In the genomic region with DNA sequence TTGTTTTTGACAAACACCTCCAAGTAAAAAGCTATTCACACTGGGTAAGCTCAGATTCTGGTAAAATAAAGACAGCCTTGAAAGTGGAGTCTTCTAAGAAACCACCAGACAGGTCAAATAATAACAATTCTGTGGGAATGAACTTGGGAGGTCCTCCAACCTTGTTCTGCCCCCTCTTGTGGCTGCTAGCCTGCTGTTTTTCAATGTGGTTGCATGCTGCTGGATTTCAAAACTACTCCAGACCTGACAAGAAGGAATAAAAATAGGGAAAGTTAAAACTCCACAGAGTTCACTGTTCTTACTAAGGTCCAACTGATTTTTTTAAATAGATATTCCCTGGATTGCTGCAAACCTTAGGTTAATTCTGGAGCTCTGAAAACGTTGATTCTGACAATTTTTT, we compare ENCODE assay signal across 13 cellular contexts. TPM values are rescaled to one million over a fixed set of nuclear protein-coding genes. Genes with fewer than 3 reads are reported as not detected.
DNase-seq lines count a peak whose midpoint lies in the region; ATAC-seq and TF ChIP-seq lines count a peak whose summit lies in the region.
"Had no signal": no experiment of that assay in that cellular context is flagged by ENCODE, and none has a peak within 500 bp of the region (broad histone marks: within the 10 kb centered on the region; RNA-seq: fewer than 3 reads in every experiment).

No MANE protein-coding gene starts in this region.

- H3K27me3 Mint-ChIP-seq in dendritic cell treated with granulocyte-macrophage colony-stimulating factor and Interleukin-4, amounts not matched to agents 40 ng/mL and 50 ng/mL, for 4 days = no peaks in the 10 kb centered on the region
- peaks cover 4% of the 10 kb centered on the region for H3K27me3 Mint-ChIP-seq in nephron progenitor cell (ENCODE audit: low read depth, poor library complexity)
- peaks cover 19% of the 10 kb centered on the region for H3K27me3 Mint-ChIP-seq in activated T-cell treated with anti-CD3 and anti-CD28 coated beads, Interleukin-2, amount 50 U/mL, for 72 hours (ENCODE audit: low read depth)

- H3K4me3 ChIP-seq in Loucy (ENCODE audit: low read length, poor library complexity, severe bottlenecking) = no peak overlapping the region
- H3K4me3 ChIP-seq in right lobe of liver = no peak overlapping the region

- H3K9me3 ChIP-seq in Loucy (ENCODE audit: insufficient read depth, low read depth, low read length) (peaks cover 5% of the 10 kb centered on the region; the same call in 1 of the 2 replicates), right lobe of liver (no peaks in the 10 kb centered on the region)

- intact Hi-C loops in dendritic cell treated with granulocyte-macrophage colony-stimulating factor and Interleukin-4, amounts not matched to agents 40 ng/mL and 50 ng/mL, for 4 days (cut with micrococcal nuclease) = no loop called here
- intact Hi-C loops in right lobe of liver (cut with DNase I) = no loop called here

- H3K79me2 ChIP-seq in Loucy (ENCODE audit: insufficient read depth, low read length) = no peaks in the 10 kb centered on the region

- no peak overlapping the region for H3K9ac ChIP-seq in Loucy (ENCODE audit: low read depth, low read length, poor library complexity, severe bottlenecking)

- H3K27me3 ChIP-seq in Loucy (ENCODE audit: insufficient read depth, low read length, poor library complexity, severe bottlenecking) = no peaks in the 10 kb centered on the region
- H3K27me3 ChIP-seq in right lobe of liver = no peaks in the 10 kb centered on the region

- no peak overlapping the region for H2AFZ ChIP-seq in Loucy (ENCODE audit: low read length)

- no peaks in the 10 kb centered on the region for H3K36me3 ChIP-seq in Loucy (ENCODE audit: insufficient read depth, low read length)
- no peaks in the 10 kb centered on the region for H3K36me3 ChIP-seq in right lobe of liver

- no peaks in the 10 kb centered on the region for H3K9me2 ChIP-seq in Loucy (replicated peaks; ENCODE audit: low read depth, low read length)

- 28% methylated on average over 1 of the region's 1 CpG for WGBS in right lobe of liver (ENCODE audit: insufficient coverage, low coverage, low lambda C conversion rate, missing lambda C conversion rate)

- H3K4me3 Mint-ChIP-seq in dendritic cell treated with granulocyte-macrophage colony-stimulating factor and Interleukin-4, amounts not matched to agents 40 ng/mL and 50 ng/mL, for 4 days = no peak overlapping the region
- H3K4me3 Mint-ChIP-seq in nephron progenitor cell = no peak overlapping the region
- no peak overlapping the region for H3K4me3 Mint-ChIP-seq in activated T-cell treated with anti-CD3 and anti-CD28 coated beads, Interleukin-2, amount 50 U/mL, for 72 hours

- H3K9me3 Mint-ChIP-seq in dendritic cell treated with granulocyte-macrophage colony-stimulating factor and Interleukin-4, amounts not matched to agents 40 ng/mL and 50 ng/mL, for 4 days = no peaks in the 10 kb centered on the region
- H3K9me3 Mint-ChIP-seq in nephron progenitor cell = peaks cover 13% of the 10 kb centered on the region
- peaks cover 2% of the 10 kb centered on the region in 2 donors for H3K9me3 Mint-ChIP-seq in activated T-cell treated with anti-CD3 and anti-CD28 coated beads, Interleukin-2, amount 50 U/mL, for 72 hours

- ATAC-seq in right lobe of liver = peak; percentile 47 to 76 (median 56)
- ATAC-seq in activated T-cell treated with anti-CD3 and anti-CD28 coated beads, Interleukin-2, amount 50 U/mL, for 72 hours (replicated peaks in 1 of 2) = no peak

- H3K27ac ChIP-seq in right lobe of liver = peak overlapping the region in 1 of 3 donors; percentile 16
- H3K27ac ChIP-seq: C4-2B had no signal

- no peak overlapping the region for H3K4me2 ChIP-seq in Loucy (ENCODE audit: low read depth, low read length, poor library complexity, severe bottlenecking)

- peaks cover 54% of the 10 kb centered on the region for H3K4me1 Mint-ChIP-seq in dendritic cell treated with granulocyte-macrophage colony-stimulating factor and Interleukin-4, amounts not matched to agents 40 ng/mL and 50 ng/mL, for 4 days (ENCODE audit: low read depth)
- no peaks in the 10 kb centered on the region for H3K4me1 Mint-ChIP-seq in nephron progenitor cell
- H3K4me1 Mint-ChIP-seq in activated T-cell treated with anti-CD3 and anti-CD28 coated beads, Interleukin-2, amount 50 U/mL, for 72 hours (ENCODE audit: low read depth) = no peaks in the 10 kb centered on the region

- H4K20me1 ChIP-seq in Loucy (ENCODE audit: insufficient read depth, low read length, poor library complexity, severe bottlenecking) = no peaks in the 10 kb centered on the region

- peak overlapping the region; percentile 48 for H3K27ac Mint-ChIP-seq in dendritic cell treated with granulocyte-macrophage colony-stimulating factor and Interleukin-4, amounts not matched to agents 40 ng/mL and 50 ng/mL, for 4 days
- no peak overlapping the region for H3K27ac Mint-ChIP-seq in nephron progenitor cell
- H3K27ac Mint-ChIP-seq in activated T-cell treated with anti-CD3 and anti-CD28 coated beads, Interleukin-2, amount 50 U/mL, for 72 hours = no peak overlapping the region

- TF ChIP-seq CTCF in Loucy (conservative IDR thresholded peaks at IDR 0.05; ENCODE audit: low read length) (peak; percentile 37), right lobe of liver (IDR thresholded peaks at IDR 0.05) (peak; percentile 10 to 27 (median 24)), nephron progenitor cell (IDR thresholded peaks at IDR 0.05) (no peak)

- H3K4me1 ChIP-seq in Loucy (ENCODE audit: insufficient read depth, low read length, poor library complexity, severe bottlenecking) (no peaks in the 10 kb centered on the region), right lobe of liver (peaks cover 0 to 21% (median 5%) of the 10 kb centered on the region in 4 donors)

- H3K36me3 Mint-ChIP-seq in dendritic cell treated with granulocyte-macrophage colony-stimulating factor and Interleukin-4, amounts not matched to agents 40 ng/mL and 50 ng/mL, for 4 days (ENCODE audit: low read depth) = peaks cover 48% of the 10 kb centered on the region
- no peaks in the 10 kb centered on the region for H3K36me3 Mint-ChIP-seq in nephron progenitor cell (ENCODE audit: low read depth)
- peaks cover 1 to 7% of the 10 kb centered on the region in 2 donors for H3K36me3 Mint-ChIP-seq in activated T-cell treated with anti-CD3 and anti-CD28 coated beads, Interleukin-2, amount 50 U/mL, for 72 hours (ENCODE audit: insufficient read depth in 2 of 2)

- no peaks in the 10 kb centered on the region for H3F3A ChIP-seq in Loucy (ENCODE audit: low read depth)

- DNase-seq in AG08396 (ENCODE audit: low spot score) (peak; percentile 27), right lobe of liver (peak in 1 of 3 donors; percentile 46), iPS-NIHi11 (ENCODE audit: low spot score) (no peak), nephron progenitor cell (no peak), NCI-H1436 treated with DMSO at 0.1 percent for 48 hours (lab: John Stamatoyannopoulos, UW) (no peak)
- DNase-seq in activated T-cell treated with anti-CD3 and anti-CD28 coated beads, Interleukin-2, amount 50 U/mL, for 72 hours = no peak
- DNase-seq: activated CD4-positive, CD25-positive, alpha-beta regulatory T cell; hypothalamus; NCI-H1930; stimulated activated CD4-positive, alpha-beta T cell treated with anti-CD3 and anti-CD28 coated beads, Interleukin-2, amount 100 ng/mL, for 24 hours had no signal

- no peak for TF ChIP-seq POLR2A in right lobe of liver (IDR thresholded peaks at IDR 0.05)

RNA-seq across cellular contexts. Expression of a gene that starts 32.2 kb away (rescaled TPM):
- 10 to 100 TPM; 10.7 to 20.4 (median 18.9) TPM for total RNA-seq in right lobe of liver
- 10 to 100 TPM; 33.6 to 36.3 TPM for total RNA-seq in activated T-cell treated with anti-CD3 and anti-CD28 coated beads, Interleukin-2, amount 50 U/mL, for 72 hours

Comparison
In these comparisons a context has a peak if more than half of its experiments do, and no peak if none do; other contexts are left out.
1. ATAC-seq: peak in right lobe of liver (4 of 4); none in activated T-cell treated with anti-CD3 and anti-CD28 coated beads, Interleukin-2, amount 50 U/mL, for 72 hours (0 of 2).